Comparison of ENCODE assay signal across 7 cellular contexts in the genomic region with DNA sequence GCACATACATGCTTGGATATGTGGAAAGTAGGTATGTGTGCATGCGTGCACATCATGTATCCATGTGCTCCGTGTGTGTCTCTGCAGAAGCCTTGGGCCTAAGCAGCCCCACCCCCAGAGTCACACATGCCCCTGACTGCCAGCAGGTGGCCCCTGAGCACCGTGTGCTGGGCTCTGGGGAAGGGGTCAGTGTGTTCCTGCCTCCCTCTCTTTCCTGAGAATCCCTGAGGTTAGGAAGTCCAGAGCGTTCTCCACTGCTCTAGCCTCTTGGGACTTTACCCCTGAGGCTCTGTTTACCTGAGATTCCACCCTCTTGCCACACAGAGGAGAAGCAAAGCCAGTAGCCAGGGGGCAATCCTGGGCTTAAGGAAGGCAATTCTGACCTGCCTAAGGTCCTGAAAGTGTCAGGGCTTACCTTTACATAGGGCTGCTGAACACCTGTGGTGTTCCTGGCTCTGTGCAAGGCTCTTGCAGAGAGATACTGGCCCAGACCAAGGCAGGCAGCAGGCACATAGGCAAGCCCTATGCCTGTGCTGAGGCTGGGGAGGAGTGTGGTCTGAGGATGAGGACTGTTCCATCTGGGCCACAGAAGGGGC.
DNase-seq lines count a peak whose midpoint lies in the region; ATAC-seq and TF ChIP-seq lines count a peak whose summit lies in the region.

No MANE protein-coding gene starts in this region.

- no peak overlapping the region for H3K4me3 Mint-ChIP-seq in type B pancreatic cell
- no peak overlapping the region for H3K4me3 Mint-ChIP-seq in naive thymus-derived CD8-positive, alpha-beta T cell

- H3K4me3 ChIP-seq in NB4 (ENCODE audit: low read depth, low read length) (no peak overlapping the region), astrocyte of the spinal cord (ENCODE audit: low read depth, low read length) (no peak overlapping the region)

- DNase-seq in GM10248 (ENCODE audit: extremely low spot score) (peak; percentile 41), NB4 (ENCODE audit: low read depth) (peak; percentile 52), astrocyte of the spinal cord (ENCODE audit: low read depth, low spot score) (peak; percentile 46), islet precursor cell (peak; percentile 88), type B pancreatic cell (ENCODE audit: extremely low spot score, unreplicated experiment) (no peak)
- DNase-seq in naive thymus-derived CD8-positive, alpha-beta T cell: no peak

- H3K36me3 Mint-ChIP-seq in type B pancreatic cell: peaks cover 3% of the 10 kb centered on the region
- no peaks in the 10 kb centered on the region for H3K36me3 Mint-ChIP-seq in naive thymus-derived CD8-positive, alpha-beta T cell

- H3K27ac Mint-ChIP-seq in type B pancreatic cell: no peak overlapping the region
- H3K27ac Mint-ChIP-seq in naive thymus-derived CD8-positive, alpha-beta T cell: no peak overlapping the region

- CTCF ChIA-PET in GM10248 (lab: Yijun Ruan, JAX): interaction anchor here (1.2 to 3.7 kb wide), 2 partner anchors 10 to 20 kb away, joined by 3 to 20 read pairs; no protein-coding TSS in a partner anchor

- peak; percentile 59 for ATAC-seq in GM21576 (IDR thresholded peaks at IDR 0.05; ENCODE audit: unreplicated experiment)
- no peak for ATAC-seq in naive thymus-derived CD8-positive, alpha-beta T cell

- no peak for TF ChIP-seq POLR2A in NB4 (IDR thresholded peaks at IDR 0.05; ENCODE audit: extremely low read depth, insufficient read length)

- TF ChIP-seq CTCF in GM10248 (IDR thresholded peaks at IDR 0.05; ENCODE audit: control extremely low read depth, extremely low read depth, low read depth, missing control alignments): peak; percentile 49
- TF ChIP-seq CTCF in NB4 (IDR thresholded peaks at IDR 0.05; ENCODE audit: low read depth, low read length): peak; percentile 56
- TF ChIP-seq CTCF in astrocyte of the spinal cord (IDR thresholded peaks at IDR 0.05; ENCODE audit: low read depth, low read length): peak; percentile 75
- TF ChIP-seq CTCF in type B pancreatic cell (conservative IDR thresholded peaks at IDR 0.05): peak; percentile 89

- POLR2A ChIA-PET in GM10248 (lab: Yijun Ruan, JAX): no interaction called here
- POLR2A ChIA-PET in naive thymus-derived CD8-positive, alpha-beta T cell (lab: Charles Lee): no interaction called here

- H3K4me1 Mint-ChIP-seq in type B pancreatic cell (ENCODE audit: unreplicated experiment): no peaks in the 10 kb centered on the region
- no peaks in the 10 kb centered on the region for H3K4me1 Mint-ChIP-seq in naive thymus-derived CD8-positive, alpha-beta T cell

- H3K27me3 Mint-ChIP-seq in type B pancreatic cell: no peaks in the 10 kb centered on the region
- peaks cover 0 to 9% (median 3%) of the 10 kb centered on the region in 5 donors for H3K27me3 Mint-ChIP-seq in naive thymus-derived CD8-positive, alpha-beta T cell

- H3K9me3 Mint-ChIP-seq in type B pancreatic cell: no peaks in the 10 kb centered on the region
- H3K9me3 Mint-ChIP-seq in naive thymus-derived CD8-positive, alpha-beta T cell: peaks cover 0 to 7% (median 0%) of the 10 kb centered on the region in 9 donors

- in situ Hi-C loops in astrocyte of the spinal cord (cut with HindIII; ENCODE audit: low sequenced_read_pairs): no loop called here

Comparison
In these comparisons a context has a peak if more than half of its experiments do, and no peak if none do; other contexts are left out.
1. DNase-seq: peak in GM10248 (single experiment), NB4 (single experiment), astrocyte of the spinal cord (single experiment) and islet precursor cell (single experiment); none in type B pancreatic cell (single experiment) and naive thymus-derived CD8-positive, alpha-beta T cell (0 of 10).
2. Peak in every context shown above with its lines, with median percentiles within 50 percentile points of each other: CTCF ChIP-seq.